1 cellular context compared by ENCODE assay signal in genomic region chr4:139176299-139177048, GRCh38.
TF ChIP-seq lines count a peak whose summit lies in the region.

No MANE protein-coding gene starts in this region.

TF ChIP-seq in HepG2, 621 proteins besides CTCF, POLR2A, EP300 and RAD21 (continued from another document and continues in another):
- TF ChIP-seq TRAFD1 (CRISPR knock-in tag; IDR thresholded peaks at IDR 0.05; ENCODE audit: borderline replicate concordance) (no peak), ZNF124 (CRISPR knock-in tag; IDR thresholded peaks at IDR 0.05) (no peak), FOXA3 (CRISPR knock-in tag; IDR thresholded peaks at IDR 0.05) (peak; percentile 81), MZF1 (CRISPR knock-in tag; IDR thresholded peaks at IDR 0.05; ENCODE audit: borderline replicate concordance) (no peak), ZNF562 (CRISPR knock-in tag; IDR thresholded peaks at IDR 0.05; ENCODE audit: borderline replicate concordance) (no peak), U2AF1 (optimal IDR thresholded peaks at IDR 0.05; ENCODE audit: low read depth, low read length) (no peak), ZNF713 (CRISPR knock-in tag; IDR thresholded peaks at IDR 0.05) (no peak), ZNF652 (CRISPR knock-in tag; IDR thresholded peaks at IDR 0.05; ENCODE audit: borderline replicate concordance, low read depth) (no peak), KDM1A (CRISPR knock-in tag; IDR thresholded peaks at IDR 0.05) (no peak), NFKBIZ (CRISPR knock-in tag; IDR thresholded peaks at IDR 0.05) (no peak), CHD4 (IDR thresholded peaks at IDR 0.05; ENCODE audit: borderline replicate concordance, low read length) (no peak), CBX2 (IDR thresholded peaks at IDR 0.05; ENCODE audit: low read depth, low read length) (no peak), CBX2 (CRISPR knock-in tag; IDR thresholded peaks at IDR 0.05; ENCODE audit: low read depth) (no peak), PHF21A (CRISPR knock-in tag; IDR thresholded peaks at IDR 0.05) (peak; percentile 47; the same call in 1 of the 2 replicates), NFE2 (CRISPR knock-in tag; IDR thresholded peaks at IDR 0.05) (no peak), RXRA (CRISPR knock-in tag; IDR thresholded peaks at IDR 0.05) (peak; percentile 62; the same call in 1 of the 2 replicates), ZFP90 (CRISPR knock-in tag; IDR thresholded peaks at IDR 0.05; ENCODE audit: borderline replicate concordance) (no peak; the same call in 1 of the 2 replicates), ZNF768 (CRISPR knock-in tag; IDR thresholded peaks at IDR 0.05) (peak; percentile 60; the same call in 1 of the 2 replicates), ARID3A (IDR thresholded peaks at IDR 0.05; ENCODE audit: low read depth, low read length) (no peak), ZNF619 (CRISPR knock-in tag; IDR thresholded peaks at IDR 0.05) (no peak; the same call in 1 of the 2 replicates), ZNF552 (CRISPR knock-in tag; IDR thresholded peaks at IDR 0.05; ENCODE audit: borderline replicate concordance) (no peak), PBX3 (CRISPR knock-in tag; IDR thresholded peaks at IDR 0.05; ENCODE audit: borderline replicate concordance) (no peak), CREBL2 (CRISPR knock-in tag; IDR thresholded peaks at IDR 0.05; ENCODE audit: borderline replicate concordance) (no peak), CC2D1A (CRISPR knock-in tag; IDR thresholded peaks at IDR 0.05) (no peak), KLF11 (CRISPR knock-in tag; IDR thresholded peaks at IDR 0.05) (no peak), ATF1 (CRISPR knock-in tag; IDR thresholded peaks at IDR 0.05) (no peak), PRDM10 (CRISPR knock-in tag; IDR thresholded peaks at IDR 0.05; ENCODE audit: low read depth) (peak; percentile 83), ISL2 (CRISPR knock-in tag; IDR thresholded peaks at IDR 0.05) (no peak; the same call in 1 of the 2 replicates), ZBTB3 (CRISPR knock-in tag; IDR thresholded peaks at IDR 0.05; ENCODE audit: borderline replicate concordance, low read depth) (no peak), ZSCAN22 (CRISPR knock-in tag; IDR thresholded peaks at IDR 0.05) (no peak), GATAD2A (CRISPR knock-in tag; IDR thresholded peaks at IDR 0.05) (peak; percentile 51), TBX3 (IDR thresholded peaks at IDR 0.05; ENCODE audit: borderline replicate concordance) (no peak), ZNF180 (CRISPR knock-in tag; IDR thresholded peaks at IDR 0.05; ENCODE audit: borderline replicate concordance, low read depth) (no peak), ZFP41 (CRISPR knock-in tag; IDR thresholded peaks at IDR 0.05; ENCODE audit: borderline replicate concordance) (no peak), SUZ12 (IDR thresholded peaks at IDR 0.05; ENCODE audit: low read depth, low read length) (no peak), POGK (CRISPR knock-in tag; conservative IDR thresholded peaks at IDR 0.05) (peak; percentile 92), GABPB1 (CRISPR knock-in tag; IDR thresholded peaks at IDR 0.05) (peak; percentile 66; the same call in 1 of the 2 replicates), AGO1 (IDR thresholded peaks at IDR 0.05; ENCODE audit: low read depth, low read length, poor library complexity, severe bottlenecking) (no peak), ZBTB34 (CRISPR knock-in tag; IDR thresholded peaks at IDR 0.05) (no peak), ATM (IDR thresholded peaks at IDR 0.05; ENCODE audit: borderline replicate concordance) (no peak), ZHX1 (CRISPR knock-in tag; IDR thresholded peaks at IDR 0.05; ENCODE audit: low read depth) (no peak), ZNF782 (CRISPR knock-in tag; IDR thresholded peaks at IDR 0.05; ENCODE audit: borderline replicate concordance) (no peak), ZNF275 (CRISPR knock-in tag; IDR thresholded peaks at IDR 0.05; ENCODE audit: borderline replicate concordance) (no peak; the same call in 1 of the 2 replicates), EEA1 (CRISPR knock-in tag; IDR thresholded peaks at IDR 0.05; ENCODE audit: borderline replicate concordance) (no peak; the same call in 1 of the 2 replicates), NAIF1 (CRISPR knock-in tag; IDR thresholded peaks at IDR 0.05; ENCODE audit: borderline replicate concordance) (no peak), ZIK1 (CRISPR knock-in tag; IDR thresholded peaks at IDR 0.05; ENCODE audit: borderline replicate concordance, low read depth) (no peak), ZNF280D (CRISPR knock-in tag; IDR thresholded peaks at IDR 0.05) (no peak), ZFY (CRISPR knock-in tag; IDR thresholded peaks at IDR 0.05) (peak; percentile 48)
